1 cellular context compared by ENCODE assay signal in the genomic region with DNA sequence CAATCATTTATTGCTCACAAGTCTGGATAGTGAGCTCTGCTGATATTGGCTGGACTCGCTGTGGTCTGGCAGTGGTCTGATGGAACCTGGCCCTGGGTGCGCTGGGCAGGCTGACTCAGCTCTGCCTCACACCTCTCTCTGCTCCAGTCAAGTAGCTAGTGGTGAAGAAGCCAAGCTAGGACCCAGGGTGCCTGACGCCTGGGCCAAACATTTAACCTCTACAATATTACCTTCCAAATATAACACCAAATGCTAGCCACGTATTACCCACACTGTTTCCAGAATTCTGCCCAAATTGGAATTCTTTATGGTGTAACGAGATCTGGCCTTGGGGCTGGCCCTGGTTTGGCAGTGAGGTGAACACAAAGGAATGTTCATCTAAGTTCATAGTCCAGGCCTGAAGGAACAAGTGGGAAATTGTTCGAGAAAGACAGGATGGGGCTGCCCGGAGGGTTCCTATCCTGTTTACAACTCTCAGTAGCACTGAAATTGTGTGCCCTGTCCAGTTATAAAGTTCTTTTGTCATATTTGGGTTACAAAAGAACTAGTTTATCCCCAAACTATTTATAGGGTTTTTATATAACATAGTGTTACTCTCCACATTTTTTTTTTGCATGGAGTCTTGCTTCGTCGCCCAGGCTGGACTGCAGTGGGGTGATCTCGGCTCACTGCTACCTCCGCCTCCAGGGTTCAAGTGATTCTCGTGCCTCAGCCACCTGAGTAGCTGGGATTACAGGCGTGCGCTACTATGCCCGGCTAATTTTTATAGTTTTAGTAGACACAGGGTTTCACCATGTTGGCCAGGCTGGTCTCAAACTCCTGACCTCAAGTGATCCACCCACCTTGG.
A peak's percentile ranks its signal among the peaks of the same experiment; 100 is the strongest.
TF ChIP-seq lines count a peak whose summit lies in the region.

No MANE protein-coding gene starts in this region.

TF ChIP-seq in HepG2, 621 proteins besides CTCF, POLR2A, EP300 and RAD21 (continued from another document and continues in another):
- TF ChIP-seq, protein P1, sequence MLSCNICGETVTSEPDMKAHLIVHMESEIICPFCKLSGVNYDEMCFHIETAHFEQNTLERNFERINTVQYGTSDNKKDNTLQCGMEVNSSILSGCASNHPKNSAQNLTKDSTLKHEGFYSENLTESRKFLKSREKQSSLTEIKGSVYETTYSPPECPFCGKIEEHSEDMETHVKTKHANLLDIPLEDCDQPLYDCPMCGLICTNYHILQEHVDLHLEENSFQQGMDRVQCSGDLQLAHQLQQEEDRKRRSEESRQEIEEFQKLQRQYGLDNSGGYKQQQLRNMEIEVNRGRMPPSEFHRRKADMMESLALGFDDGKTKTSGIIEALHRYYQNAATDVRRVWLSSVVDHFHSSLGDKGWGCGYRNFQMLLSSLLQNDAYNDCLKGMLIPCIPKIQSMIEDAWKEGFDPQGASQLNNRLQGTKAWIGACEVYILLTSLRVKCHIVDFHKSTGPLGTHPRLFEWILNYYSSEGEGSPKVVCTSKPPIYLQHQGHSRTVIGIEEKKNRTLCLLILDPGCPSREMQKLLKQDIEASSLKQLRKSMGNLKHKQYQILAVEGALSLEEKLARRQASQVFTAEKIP (CRISPR knock-in tag; IDR thresholded peaks at IDR 0.05; ENCODE audit: borderline replicate concordance): no peak
- TF ChIP-seq HNRNPL (IDR thresholded peaks at IDR 0.05; ENCODE audit: low read depth, low read length) (no peak), ELF3 (CRISPR knock-in tag; IDR thresholded peaks at IDR 0.05) (peak; percentile 66; the same call in 1 of the 2 replicates), ZNF879 (CRISPR knock-in tag; IDR thresholded peaks at IDR 0.05) (no peak), ZNF224 (CRISPR knock-in tag; IDR thresholded peaks at IDR 0.05) (0 out of 2 replicates have a peak, but pooled peaks have one; percentile 53), GPN1 (CRISPR knock-in tag; IDR thresholded peaks at IDR 0.05; ENCODE audit: borderline replicate concordance) (no peak), TMF1 (CRISPR knock-in tag; IDR thresholded peaks at IDR 0.05; ENCODE audit: low read depth) (0 out of 2 replicates have a peak, but pooled peaks have one; percentile 70), ELF4 (CRISPR knock-in tag; IDR thresholded peaks at IDR 0.05; ENCODE audit: borderline replicate concordance) (no peak), TCF7 (IDR thresholded peaks at IDR 0.05; ENCODE audit: low read depth) (peak; percentile 26; the same call in 1 of the 2 replicates), MAFF (IDR thresholded peaks at IDR 0.05; ENCODE audit: low read depth, low read length) (no peak; the same call in 1 of the 2 replicates), ASH2L (IDR thresholded peaks at IDR 0.05; ENCODE audit: insufficient read length, low read depth, low read length) (peak; percentile 94), PRMT3 (CRISPR knock-in tag; IDR thresholded peaks at IDR 0.05; ENCODE audit: borderline replicate concordance, low read depth) (no peak), ZNF264 (CRISPR knock-in tag; IDR thresholded peaks at IDR 0.05) (no peak), NFYB (CRISPR knock-in tag; IDR thresholded peaks at IDR 0.05) (no peak), ZNF768 (CRISPR knock-in tag; IDR thresholded peaks at IDR 0.05) (0 out of 2 replicates have a peak, but pooled peaks have one; percentile 25), MZF1 (CRISPR knock-in tag; IDR thresholded peaks at IDR 0.05; ENCODE audit: borderline replicate concordance) (no peak), GLI4 (CRISPR knock-in tag; IDR thresholded peaks at IDR 0.05; ENCODE audit: borderline replicate concordance) (no peak), ZNF607 (CRISPR knock-in tag; IDR thresholded peaks at IDR 0.05; ENCODE audit: borderline replicate concordance) (no peak), ZNF329 (CRISPR knock-in tag; IDR thresholded peaks at IDR 0.05; ENCODE audit: low read depth) (0 out of 2 replicates have a peak, but pooled peaks have one; percentile 41), HNRNPUL1 (IDR thresholded peaks at IDR 0.05; ENCODE audit: low read depth, low read length) (no peak), ZNF720 (CRISPR knock-in tag; IDR thresholded peaks at IDR 0.05) (no peak), SP5 (CRISPR knock-in tag; IDR thresholded peaks at IDR 0.05; ENCODE audit: borderline replicate concordance, low read depth) (no peak), FLYWCH1 (CRISPR knock-in tag; IDR thresholded peaks at IDR 0.05) (no peak), GABPA (IDR thresholded peaks at IDR 0.05; ENCODE audit: low read depth, low read length) (peak; percentile 33; the same call in 1 of the 2 replicates), GABPA (CRISPR knock-in tag; IDR thresholded peaks at IDR 0.05; ENCODE audit: low read depth) (peak; percentile 66), ZFP36L2 (CRISPR knock-in tag; IDR thresholded peaks at IDR 0.05) (no peak), ZNF557 (CRISPR knock-in tag; IDR thresholded peaks at IDR 0.05) (no peak), ZIK1 (CRISPR knock-in tag; IDR thresholded peaks at IDR 0.05; ENCODE audit: borderline replicate concordance, low read depth) (no peak), PPARG (CRISPR knock-in tag; conservative IDR thresholded peaks at IDR 0.05) (peak; percentile 63; the same call in 1 of the 2 replicates), THYN1 (CRISPR knock-in tag; IDR thresholded peaks at IDR 0.05; ENCODE audit: borderline replicate concordance, low read depth) (no peak), ZNF383 (CRISPR knock-in tag; IDR thresholded peaks at IDR 0.05; ENCODE audit: borderline replicate concordance) (no peak), NR2C2 (CRISPR knock-in tag; IDR thresholded peaks at IDR 0.05; ENCODE audit: borderline replicate concordance) (no peak), BHLHE40 (IDR thresholded peaks at IDR 0.05; ENCODE audit: low read length) (no peak), ZMAT3 (CRISPR knock-in tag; conservative IDR thresholded peaks at IDR 0.05) (no peak; the same call in 1 of the 2 replicates)
- TF ChIP-seq, protein P2, sequence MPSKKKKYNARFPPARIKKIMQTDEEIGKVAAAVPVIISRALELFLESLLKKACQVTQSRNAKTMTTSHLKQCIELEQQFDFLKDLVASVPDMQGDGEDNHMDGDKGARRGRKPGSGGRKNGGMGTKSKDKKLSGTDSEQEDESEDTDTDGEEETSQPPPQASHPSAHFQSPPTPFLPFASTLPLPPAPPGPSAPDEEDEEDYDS (CRISPR knock-in tag; IDR thresholded peaks at IDR 0.05): peak; percentile 43; the same call in 1 of the 2 replicates
- TF ChIP-seq, protein P3, sequence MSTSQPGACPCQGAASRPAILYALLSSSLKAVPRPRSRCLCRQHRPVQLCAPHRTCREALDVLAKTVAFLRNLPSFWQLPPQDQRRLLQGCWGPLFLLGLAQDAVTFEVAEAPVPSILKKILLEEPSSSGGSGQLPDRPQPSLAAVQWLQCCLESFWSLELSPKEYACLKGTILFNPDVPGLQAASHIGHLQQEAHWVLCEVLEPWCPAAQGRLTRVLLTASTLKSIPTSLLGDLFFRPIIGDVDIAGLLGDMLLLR (CRISPR knock-in tag; IDR thresholded peaks at IDR 0.05): no peak
- TF ChIP-seq, protein P4, sequence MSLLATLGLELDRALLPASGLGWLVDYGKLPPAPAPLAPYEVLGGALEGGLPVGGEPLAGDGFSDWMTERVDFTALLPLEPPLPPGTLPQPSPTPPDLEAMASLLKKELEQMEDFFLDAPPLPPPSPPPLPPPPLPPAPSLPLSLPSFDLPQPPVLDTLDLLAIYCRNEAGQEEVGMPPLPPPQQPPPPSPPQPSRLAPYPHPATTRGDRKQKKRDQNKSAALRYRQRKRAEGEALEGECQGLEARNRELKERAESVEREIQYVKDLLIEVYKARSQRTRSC (CRISPR knock-in tag; IDR thresholded peaks at IDR 0.05; ENCODE audit: low read depth): no peak
- TF ChIP-seq, protein P5, sequence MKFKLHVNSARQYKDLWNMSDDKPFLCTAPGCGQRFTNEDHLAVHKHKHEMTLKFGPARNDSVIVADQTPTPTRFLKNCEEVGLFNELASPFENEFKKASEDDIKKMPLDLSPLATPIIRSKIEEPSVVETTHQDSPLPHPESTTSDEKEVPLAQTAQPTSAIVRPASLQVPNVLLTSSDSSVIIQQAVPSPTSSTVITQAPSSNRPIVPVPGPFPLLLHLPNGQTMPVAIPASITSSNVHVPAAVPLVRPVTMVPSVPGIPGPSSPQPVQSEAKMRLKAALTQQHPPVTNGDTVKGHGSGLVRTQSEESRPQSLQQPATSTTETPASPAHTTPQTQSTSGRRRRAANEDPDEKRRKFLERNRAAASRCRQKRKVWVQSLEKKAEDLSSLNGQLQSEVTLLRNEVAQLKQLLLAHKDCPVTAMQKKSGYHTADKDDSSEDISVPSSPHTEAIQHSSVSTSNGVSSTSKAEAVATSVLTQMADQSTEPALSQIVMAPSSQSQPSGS (CRISPR knock-in tag; IDR thresholded peaks at IDR 0.05): peak; percentile 97
- TF ChIP-seq, protein P6, sequence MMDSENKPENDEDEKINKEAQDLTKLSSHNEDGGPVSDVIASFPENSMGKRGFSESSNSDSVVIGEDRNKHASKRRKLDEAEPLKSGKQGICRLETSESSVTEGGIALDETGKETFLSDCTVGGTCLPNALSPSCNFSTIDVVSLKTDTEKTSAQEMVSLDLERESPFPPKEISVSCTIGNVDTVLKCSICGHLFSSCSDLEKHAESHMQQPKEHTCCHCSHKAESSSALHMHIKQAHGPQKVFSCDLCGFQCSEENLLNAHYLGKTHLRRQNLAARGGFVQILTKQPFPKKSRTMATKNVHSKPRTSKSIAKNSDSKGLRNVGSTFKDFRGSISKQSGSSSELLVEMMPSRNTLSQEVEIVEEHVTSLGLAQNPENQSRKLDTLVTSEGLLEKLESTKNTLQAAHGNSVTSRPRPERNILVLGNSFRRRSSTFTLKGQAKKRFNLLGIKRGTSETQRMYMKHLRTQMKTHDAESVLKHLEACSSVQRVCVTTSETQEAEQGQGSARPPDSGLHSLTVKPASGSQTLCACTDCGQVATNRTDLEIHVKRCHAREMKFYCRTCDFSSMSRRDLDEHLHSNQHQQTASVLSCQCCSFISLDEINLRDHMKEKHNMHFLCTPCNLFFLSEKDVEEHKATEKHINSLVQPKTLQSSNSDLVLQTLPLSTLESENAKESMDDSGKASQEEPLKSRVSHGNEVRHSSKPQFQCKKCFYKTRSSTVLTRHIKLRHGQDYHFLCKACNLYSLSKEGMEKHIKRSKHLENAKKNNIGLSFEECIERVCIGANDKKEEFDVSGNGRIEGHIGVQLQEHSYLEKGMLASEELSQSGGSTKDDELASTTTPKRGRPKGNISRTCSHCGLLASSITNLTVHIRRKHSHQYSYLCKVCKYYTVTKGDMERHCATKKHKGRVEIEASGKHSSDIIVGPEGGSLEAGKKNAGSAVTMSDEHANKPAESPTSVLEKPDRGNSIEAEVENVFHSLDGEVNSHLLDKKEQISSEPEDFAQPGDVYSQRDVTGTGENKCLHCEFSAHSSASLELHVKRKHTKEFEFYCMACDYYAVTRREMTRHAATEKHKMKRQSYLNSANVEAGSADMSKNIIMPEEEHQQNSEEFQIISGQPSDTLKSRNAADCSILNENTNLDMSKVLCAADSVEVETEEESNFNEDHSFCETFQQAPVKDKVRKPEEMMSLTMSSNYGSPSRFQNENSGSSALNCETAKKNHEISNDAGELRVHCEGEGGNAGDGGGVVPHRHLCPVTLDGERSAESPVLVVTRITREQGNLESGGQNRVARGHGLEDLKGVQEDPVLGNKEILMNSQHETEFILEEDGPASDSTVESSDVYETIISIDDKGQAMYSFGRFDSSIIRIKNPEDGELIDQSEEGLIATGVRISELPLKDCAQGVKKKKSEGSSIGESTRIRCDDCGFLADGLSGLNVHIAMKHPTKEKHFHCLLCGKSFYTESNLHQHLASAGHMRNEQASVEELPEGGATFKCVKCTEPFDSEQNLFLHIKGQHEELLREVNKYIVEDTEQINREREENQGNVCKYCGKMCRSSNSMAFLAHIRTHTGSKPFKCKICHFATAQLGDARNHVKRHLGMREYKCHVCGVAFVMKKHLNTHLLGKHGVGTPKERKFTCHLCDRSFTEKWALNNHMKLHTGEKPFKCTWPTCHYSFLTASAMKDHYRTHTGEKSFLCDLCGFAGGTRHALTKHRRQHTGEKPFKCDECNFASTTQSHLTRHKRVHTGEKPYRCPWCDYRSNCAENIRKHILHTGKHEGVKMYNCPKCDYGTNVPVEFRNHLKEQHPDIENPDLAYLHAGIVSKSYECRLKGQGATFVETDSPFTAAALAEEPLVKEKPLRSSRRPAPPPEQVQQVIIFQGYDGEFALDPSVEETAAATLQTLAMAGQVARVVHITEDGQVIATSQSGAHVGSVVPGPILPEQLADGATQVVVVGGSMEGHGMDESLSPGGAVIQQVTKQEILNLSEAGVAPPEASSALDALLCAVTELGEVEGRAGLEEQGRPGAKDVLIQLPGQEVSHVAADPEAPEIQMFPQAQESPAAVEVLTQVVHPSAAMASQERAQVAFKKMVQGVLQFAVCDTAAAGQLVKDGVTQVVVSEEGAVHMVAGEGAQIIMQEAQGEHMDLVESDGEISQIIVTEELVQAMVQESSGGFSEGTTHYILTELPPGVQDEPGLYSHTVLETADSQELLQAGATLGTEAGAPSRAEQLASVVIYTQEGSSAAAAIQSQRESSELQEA (CRISPR knock-in tag; IDR thresholded peaks at IDR 0.05; ENCODE audit: not compliant biosample characterization): peak; percentile 53
- TF ChIP-seq, protein P7, sequence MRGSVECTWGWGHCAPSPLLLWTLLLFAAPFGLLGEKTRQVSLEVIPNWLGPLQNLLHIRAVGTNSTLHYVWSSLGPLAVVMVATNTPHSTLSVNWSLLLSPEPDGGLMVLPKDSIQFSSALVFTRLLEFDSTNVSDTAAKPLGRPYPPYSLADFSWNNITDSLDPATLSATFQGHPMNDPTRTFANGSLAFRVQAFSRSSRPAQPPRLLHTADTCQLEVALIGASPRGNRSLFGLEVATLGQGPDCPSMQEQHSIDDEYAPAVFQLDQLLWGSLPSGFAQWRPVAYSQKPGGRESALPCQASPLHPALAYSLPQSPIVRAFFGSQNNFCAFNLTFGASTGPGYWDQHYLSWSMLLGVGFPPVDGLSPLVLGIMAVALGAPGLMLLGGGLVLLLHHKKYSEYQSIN (CRISPR knock-in tag; IDR thresholded peaks at IDR 0.05; ENCODE audit: borderline replicate concordance): no peak
- TF ChIP-seq, protein P8, sequence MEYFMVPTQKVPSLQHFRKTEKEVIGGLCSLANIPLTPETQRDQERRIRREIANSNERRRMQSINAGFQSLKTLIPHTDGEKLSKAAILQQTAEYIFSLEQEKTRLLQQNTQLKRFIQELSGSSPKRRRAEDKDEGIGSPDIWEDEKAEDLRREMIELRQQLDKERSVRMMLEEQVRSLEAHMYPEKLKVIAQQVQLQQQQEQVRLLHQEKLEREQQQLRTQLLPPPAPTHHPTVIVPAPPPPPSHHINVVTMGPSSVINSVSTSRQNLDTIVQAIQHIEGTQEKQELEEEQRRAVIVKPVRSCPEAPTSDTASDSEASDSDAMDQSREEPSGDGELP (IDR thresholded peaks at IDR 0.05; ENCODE audit: borderline replicate concordance, low read depth): no peak
- TF ChIP-seq, protein P9, sequence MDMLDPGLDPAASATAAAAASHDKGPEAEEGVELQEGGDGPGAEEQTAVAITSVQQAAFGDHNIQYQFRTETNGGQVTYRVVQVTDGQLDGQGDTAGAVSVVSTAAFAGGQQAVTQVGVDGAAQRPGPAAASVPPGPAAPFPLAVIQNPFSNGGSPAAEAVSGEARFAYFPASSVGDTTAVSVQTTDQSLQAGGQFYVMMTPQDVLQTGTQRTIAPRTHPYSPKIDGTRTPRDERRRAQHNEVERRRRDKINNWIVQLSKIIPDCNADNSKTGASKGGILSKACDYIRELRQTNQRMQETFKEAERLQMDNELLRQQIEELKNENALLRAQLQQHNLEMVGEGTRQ (IDR thresholded peaks at IDR 0.05; ENCODE audit: low read depth, low read length): no peak
- TF ChIP-seq, protein P9 (CRISPR knock-in tag; IDR thresholded peaks at IDR 0.05; ENCODE audit: borderline replicate concordance): no peak
